1 cellular context compared by ENCODE assay signal in the genomic region with DNA sequence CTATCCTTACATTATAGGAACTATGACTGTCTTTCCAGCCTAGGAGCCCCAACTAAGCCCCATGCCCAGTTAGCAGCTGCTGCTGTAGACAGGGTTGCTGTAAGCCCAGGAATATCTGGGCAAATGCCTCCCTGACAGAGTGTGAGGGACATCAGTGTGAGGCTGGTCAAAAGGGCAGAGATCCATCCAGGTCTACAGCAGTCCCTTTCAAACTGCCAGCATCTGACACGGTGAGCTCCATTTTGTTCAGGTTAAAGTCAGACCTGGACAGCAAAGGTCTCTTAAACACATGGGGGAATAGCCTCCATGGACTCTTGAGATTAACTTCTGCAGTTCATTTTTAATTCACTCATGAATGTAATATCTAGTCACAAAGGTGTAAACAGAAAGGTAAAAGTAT.
TF ChIP-seq lines count a peak whose summit lies in the region.

No MANE protein-coding gene starts in this region.

TF ChIP-seq in IMR-90, 13 proteins besides CTCF, POLR2A, EP300 and RAD21:
- TF ChIP-seq RFX5 (IDR thresholded peaks at IDR 0.05; ENCODE audit: low read depth, low read length) (no peak), MAFK (IDR thresholded peaks at IDR 0.05; ENCODE audit: low read depth, low read length) (no peak), CHD1 (IDR thresholded peaks at IDR 0.05; ENCODE audit: low read depth, low read length) (no peak), BHLHE40 (IDR thresholded peaks at IDR 0.05; ENCODE audit: low read depth, low read length) (no peak), RCOR1 (IDR thresholded peaks at IDR 0.05; ENCODE audit: insufficient replicate concordance, low read length) (no peak), FOS (IDR thresholded peaks at IDR 0.05; ENCODE audit: low read depth, low read length) (no peak)
- TF ChIP-seq, protein P1, sequence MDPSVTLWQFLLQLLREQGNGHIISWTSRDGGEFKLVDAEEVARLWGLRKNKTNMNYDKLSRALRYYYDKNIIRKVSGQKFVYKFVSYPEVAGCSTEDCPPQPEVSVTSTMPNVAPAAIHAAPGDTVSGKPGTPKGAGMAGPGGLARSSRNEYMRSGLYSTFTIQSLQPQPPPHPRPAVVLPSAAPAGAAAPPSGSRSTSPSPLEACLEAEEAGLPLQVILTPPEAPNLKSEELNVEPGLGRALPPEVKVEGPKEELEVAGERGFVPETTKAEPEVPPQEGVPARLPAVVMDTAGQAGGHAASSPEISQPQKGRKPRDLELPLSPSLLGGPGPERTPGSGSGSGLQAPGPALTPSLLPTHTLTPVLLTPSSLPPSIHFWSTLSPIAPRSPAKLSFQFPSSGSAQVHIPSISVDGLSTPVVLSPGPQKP (IDR thresholded peaks at IDR 0.05; ENCODE audit: borderline replicate concordance, low read depth, low read length) = no peak
